In the genomic region with DNA sequence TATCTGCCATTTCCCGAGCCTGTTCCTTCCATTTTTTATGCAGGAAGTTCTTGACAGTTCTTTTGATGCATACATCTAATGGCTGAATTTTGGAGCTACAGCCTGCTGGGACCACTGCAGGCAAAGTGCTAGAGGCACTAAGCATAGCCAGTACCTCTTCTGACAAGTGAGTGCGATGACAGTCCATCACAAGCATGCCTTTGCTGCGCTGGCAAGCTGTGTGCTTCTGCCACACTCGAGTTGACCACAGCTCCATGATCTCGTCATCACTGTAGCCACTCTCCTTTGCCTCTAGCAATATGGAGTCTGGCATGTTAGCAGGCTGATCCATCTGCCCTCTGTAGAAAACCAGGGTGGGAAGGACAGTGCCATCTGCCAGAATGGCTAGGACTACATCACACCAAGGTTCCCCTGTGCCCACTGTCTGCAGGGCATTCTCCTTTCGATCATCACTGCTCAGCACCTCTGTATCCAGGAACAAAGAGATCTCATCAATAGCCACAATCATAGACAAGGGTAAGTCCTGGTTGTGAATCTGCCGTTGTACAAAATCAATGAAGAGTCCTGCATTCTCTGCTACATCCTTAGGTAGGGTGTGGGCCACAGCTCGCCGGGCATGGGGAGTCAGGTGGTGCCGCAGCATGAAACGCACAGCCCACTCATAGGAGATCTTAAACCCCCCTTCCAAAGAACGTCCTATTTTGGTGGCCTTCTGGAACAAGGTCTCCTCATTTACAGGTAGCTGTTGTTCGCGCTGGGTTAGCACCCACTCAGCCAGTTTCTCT, we compare ENCODE assay signal across 21 cellular contexts. TPM values are rescaled to one million over a fixed set of nuclear protein-coding genes. Genes with fewer than 3 reads are reported as not detected.
A peak's percentile ranks its signal among the peaks of the same experiment; 100 is the strongest.
DNase-seq lines count a peak whose midpoint lies in the region; ATAC-seq, FAIRE-seq and TF ChIP-seq lines count a peak whose summit lies in the region.
"Had no signal": no experiment of that assay in that cellular context is flagged by ENCODE, and none has a peak within 500 bp of the region (broad histone marks: within the 10 kb centered on the region; RNA-seq: fewer than 3 reads in every experiment).

No MANE protein-coding gene starts in this region.

- FAIRE-seq in bronchial epithelial cell (lab: Jason Lieb, UNC): peak; percentile 68
- FAIRE-seq: frontal cortex, GM18507 had no signal

- no peak overlapping the region for H3K4me3 Mint-ChIP-seq in CD14-positive monocyte
- peak overlapping the region in 1 of 7 donors; percentile 7 for H3K4me3 Mint-ChIP-seq in CD8-positive, alpha-beta memory T cell
- H3K4me3 Mint-ChIP-seq in memory B cell: no peak overlapping the region
- H3K4me3 Mint-ChIP-seq: GM23338, T-cell had no signal

- H3K4me1 ChIP-seq in CD8-positive, alpha-beta memory T cell (ENCODE audit: insufficient read depth, low read length): peaks cover 12% of the 10 kb centered on the region

- peaks cover 0 to 1% (median 0%) of the 10 kb centered on the region in 3 donors for H3K27me3 Mint-ChIP-seq in CD14-positive monocyte (ENCODE audit: low read depth in 3 of 3)
- no peaks in the 10 kb centered on the region for H3K27me3 Mint-ChIP-seq in CD8-positive, alpha-beta memory T cell
- H3K27me3 Mint-ChIP-seq in memory B cell: no peaks in the 10 kb centered on the region
- H3K27me3 Mint-ChIP-seq: T-cell had no signal

- DNase-seq in CD14-positive monocyte (ENCODE audit: low spot score) (no peak), bronchial epithelial cell (ENCODE audit: low read depth) (no peak), memory B cell (ENCODE audit: low spot score in 2 of 2) (no peak), A172 (ENCODE audit: low spot score) (no peak), nucleus accumbens (lab: John Stamatoyannopoulos, UW) (no peak)
- no peak for DNase-seq in CD8-positive, alpha-beta memory T cell
- DNase-seq: activated naive CD4-positive, alpha-beta T cell treated with anti-CD3 and anti-CD28 coated beads, Interleukin-2, amount 50 U/mL, for 16 hours; activated T-cell treated with anti-CD3 and anti-CD28 coated beads, Interleukin-2, amount 50 U/mL, for 48 hours; dermis blood vessel endothelial cell; erythroblast; NCI-H1436; NCI-H2171; NCI-H526; SIG-M5; T-cell had no signal

- no peak overlapping the region for H3K4me3 ChIP-seq in CD8-positive, alpha-beta memory T cell (ENCODE audit: low read length)
- H3K4me3 ChIP-seq in bronchial epithelial cell (ENCODE audit: low read depth, low read length): no peak overlapping the region
- H3K4me3 ChIP-seq: GM23338 had no signal

- ATAC-seq in memory B cell (ENCODE audit: low read depth) (no peak), HG02763 (IDR thresholded peaks at IDR 0.05; ENCODE audit: unreplicated experiment) (no peak)
- ATAC-seq: GM23338 had no signal

- H3K9me3 Mint-ChIP-seq in CD14-positive monocyte (no peaks in the 10 kb centered on the region), memory B cell (no peaks in the 10 kb centered on the region)
- no peaks in the 10 kb centered on the region for H3K9me3 Mint-ChIP-seq in CD8-positive, alpha-beta memory T cell
- H3K9me3 Mint-ChIP-seq: brain, GM23338, T-cell had no signal

- CTCF ChIA-PET in CD8-positive, alpha-beta memory T cell (lab: Charles Lee): no interaction called here

- intact Hi-C loops in CD14-positive monocyte (cut with micrococcal nuclease): loop anchor here in 1 of 2 donors (10.0 kb wide), 1 partner anchor 211 kb away; the partner anchor contains the start of genes PIP5K1A and VPS72

- peaks cover 61% of the 10 kb centered on the region for H3K36me3 ChIP-seq in CD8-positive, alpha-beta memory T cell (ENCODE audit: insufficient read depth, low read length)
- H3K36me3 ChIP-seq in bronchial epithelial cell (ENCODE audit: control insufficient read depth, insufficient read depth, low read length): peaks cover 23% of the 10 kb centered on the region

- no peak for TF ChIP-seq CTCF in CD14-positive monocyte (IDR thresholded peaks at IDR 0.05)
- no peak for TF ChIP-seq CTCF in bronchial epithelial cell (IDR thresholded peaks at IDR 0.05; ENCODE audit: insufficient read depth, low read length, severe bottlenecking)

- H3K27me3 ChIP-seq in CD8-positive, alpha-beta memory T cell (ENCODE audit: insufficient read depth, low read length, poor library complexity, severe bottlenecking): no peaks in the 10 kb centered on the region
- no peaks in the 10 kb centered on the region for H3K27me3 ChIP-seq in bronchial epithelial cell (ENCODE audit: control insufficient read depth, insufficient read depth, low read length)

- no peaks in the 10 kb centered on the region for H3K9me3 ChIP-seq in CD8-positive, alpha-beta memory T cell (ENCODE audit: low read length)

- peaks cover 90 to 99% of the 10 kb centered on the region in 2 donors for H3K36me3 Mint-ChIP-seq in CD14-positive monocyte
- peaks cover 0 to 93% (median 20%) of the 10 kb centered on the region in 3 donors for H3K36me3 Mint-ChIP-seq in CD8-positive, alpha-beta memory T cell
- H3K36me3 Mint-ChIP-seq in memory B cell: peaks cover 37% of the 10 kb centered on the region

- peaks cover 8% of the 10 kb centered on the region for H3K4me1 Mint-ChIP-seq in CD14-positive monocyte
- peaks cover 12 to 16% (median 15%) of the 10 kb centered on the region in 3 donors for H3K4me1 Mint-ChIP-seq in CD8-positive, alpha-beta memory T cell
- peaks cover 6% of the 10 kb centered on the region for H3K4me1 Mint-ChIP-seq in memory B cell

- POLR2A ChIA-PET in CD8-positive, alpha-beta memory T cell (lab: Charles Lee): no interaction called here

- H3K27ac Mint-ChIP-seq in CD14-positive monocyte (peak overlapping the region in 6 of 7 donors; percentile 5 to 42 (median 24)), memory B cell (peak overlapping the region; percentile 31)
- peak overlapping the region in 5 of 8 donors; percentile 8 to 70 (median 28) for H3K27ac Mint-ChIP-seq in CD8-positive, alpha-beta memory T cell
- H3K27ac Mint-ChIP-seq: GM23338 had no signal

- H3K27ac ChIP-seq in CD8-positive, alpha-beta memory T cell (ENCODE audit: low read depth, low read length): no peak overlapping the region

RNA-seq across cellular contexts. Expression of gene PSMB4, which starts 6.0 kb away (rescaled TPM):
- polyA plus RNA-seq in CD14-positive monocyte: 10 to 100 TPM; 69.6 to 85.6 TPM
- 100 to 1,000 TPM; 479 to 492 TPM for total RNA-seq in CD8-positive, alpha-beta memory T cell
- polyA plus RNA-seq in CD8-positive, alpha-beta memory T cell: 60.1 TPM
- 350 and 396 TPM in 2 replicates for total RNA-seq in bronchial epithelial cell
- 1,122 and 1,186 TPM in 2 replicates for total RNA-seq in A172 (2014; rRNA removed; shearing (Covaris generic))

RNA-seq across cellular contexts. Expression of gene SELENBP1, which starts 32.9 kb away (rescaled TPM):
- under 1 TPM in 1 of 2 donors, not detected in 1; 0.61 TPM for polyA plus RNA-seq in CD14-positive monocyte
- not detected for total RNA-seq in CD8-positive, alpha-beta memory T cell
- polyA plus RNA-seq in CD8-positive, alpha-beta memory T cell: not detected
- total RNA-seq in bronchial epithelial cell: 4.2 and 7.0 TPM in 2 replicates
- 0.22 and 0.41 TPM in 2 replicates for total RNA-seq in A172 (2014; rRNA removed; shearing (Covaris generic))
- total RNA-seq: mononuclear cell had no signal

RNA-seq across cellular contexts. Expression of gene POGZ, which starts 53.9 kb away (rescaled TPM):
- 1 to 10 TPM in 1 of 2 donors, under 1 TPM in 1; 0.75 to 1.8 TPM for polyA plus RNA-seq in CD14-positive monocyte
- total RNA-seq in CD8-positive, alpha-beta memory T cell: 10 to 100 TPM; 60.1 to 65.3 TPM
- polyA plus RNA-seq in CD8-positive, alpha-beta memory T cell: 11.3 TPM
- total RNA-seq in bronchial epithelial cell: 6.6 and 10.2 TPM in 2 replicates
- total RNA-seq in A172 (2014; rRNA removed; shearing (Covaris generic)): 29.1 and 30.3 TPM in 2 replicates

RNA-seq across cellular contexts. Expression of gene RFX5, which starts 58.3 kb away (rescaled TPM):
- polyA plus RNA-seq in CD14-positive monocyte: 10 to 100 TPM; 39.3 to 43.5 TPM
- total RNA-seq in CD8-positive, alpha-beta memory T cell: 10 to 100 TPM; 77.2 to 77.4 TPM
- polyA plus RNA-seq in CD8-positive, alpha-beta memory T cell: 38.0 TPM
- 8.8 and 16.6 TPM in 2 replicates for total RNA-seq in bronchial epithelial cell
- total RNA-seq in A172 (2014; rRNA removed; shearing (Covaris generic)): 73.0 and 104 TPM in 2 replicates
